8 cellular contexts compared by ENCODE assay signal in genomic region chr4:131091896-131092295, GRCh38.
DNase-seq lines count a peak whose midpoint lies in the region; ATAC-seq and TF ChIP-seq lines count a peak whose summit lies in the region.

No MANE protein-coding gene starts in this region.

- no peaks in the 10 kb centered on the region for H3K79me2 ChIP-seq in KMS-11 (ENCODE audit: insufficient read depth, low read depth)

- H3K4me1 ChIP-seq in KMS-11 (ENCODE audit: low read depth, poor library complexity, severe bottlenecking) = no peaks in the 10 kb centered on the region

- no peak overlapping the region for H3K27ac Mint-ChIP-seq in Calu3 (ENCODE audit: unreplicated experiment)

- H3K4me3 Mint-ChIP-seq in Calu3 (ENCODE audit: low read depth, unreplicated experiment) = no peak overlapping the region

- BruUV-seq in Calu3 (replicated peaks; lab: Mats Ljungman, UMichigan) = no TSS peak

- no peaks in the 10 kb centered on the region for H3K27me3 ChIP-seq in KMS-11 (ENCODE audit: insufficient read depth, low read depth)

- H3K4me2 ChIP-seq in KMS-11 = no peak overlapping the region

- H3K27ac ChIP-seq in KMS-11 = no peak overlapping the region

- H3K4me1 Mint-ChIP-seq in Calu3 (ENCODE audit: low read depth, unreplicated experiment) = no peaks in the 10 kb centered on the region

- H3K36me3 Mint-ChIP-seq in Calu3 (ENCODE audit: insufficient read depth, unreplicated experiment) = no peaks in the 10 kb centered on the region

- no peak overlapping the region for H2AFZ ChIP-seq in KMS-11 (ENCODE audit: low read depth)

- ATAC-seq in SK-N-SH treated with all-trans-retinoic acid at 6 μM for 48 hours = peak; percentile 81

- intact Hi-C loops in Calu3 (cut with micrococcal nuclease; ENCODE audit: unreplicated experiment) = loop anchor here (1.0 to 5.0 kb wide), 4 partner anchors 339 to 1520 kb away; no protein-coding TSS in a partner anchor

- peak; percentile 11 for TF ChIP-seq CTCF in Calu3 (IDR thresholded peaks at IDR 0.05; ENCODE audit: unreplicated experiment)
- TF ChIP-seq CTCF in KMS-11 (conservative IDR thresholded peaks at IDR 0.05; ENCODE audit: low read depth, low read length) = peak; percentile 65

- H3K27me3 Mint-ChIP-seq in Calu3 (ENCODE audit: unreplicated experiment) = no peaks in the 10 kb centered on the region

- H4K20me1 ChIP-seq in KMS-11 (ENCODE audit: insufficient read depth) = no peaks in the 10 kb centered on the region

- no peaks in the 10 kb centered on the region for H3K9me3 Mint-ChIP-seq in Calu3 (ENCODE audit: low read depth, unreplicated experiment)

- H3K4me3 ChIP-seq in KMS-11 (IDR thresholded peaks at IDR 0.05; ENCODE audit: insufficient read depth, low read depth, low read length) = no peak overlapping the region

- H3K36me3 ChIP-seq in KMS-11 (ENCODE audit: insufficient read depth) = no peaks in the 10 kb centered on the region

- CTCF ChIA-PET in Calu3 (lab: Charles Lee) = interaction anchor here (0.7 kb wide), 1 partner anchor 338 kb away, joined by 3 read pairs; no protein-coding TSS in a partner anchor

- no peak overlapping the region for H3K9ac ChIP-seq in KMS-11

- no peak for DNase-seq in Calu3
- DNase-seq in inferior parietal cortex (ENCODE audit: extremely low spot score) = peak; percentile 68
- DNase-seq in 8988T = no peak
- DNase-seq in GDM1 (lab: John Stamatoyannopoulos, UW) = no peak
- no peak for DNase-seq in cerebellar nuclear complex (lab: John Stamatoyannopoulos, UW)
- no peak for DNase-seq in NCI-H187 treated with DMSO at 0.1 percent for 48 hours (lab: John Stamatoyannopoulos, UW)

TF ChIP-seq in SK-N-SH treated with all-trans-retinoic acid at 6 μM for 48 hours, 23 proteins besides CTCF, POLR2A, EP300 and RAD21:
- no peak for TF ChIP-seq POU6F1 (CRISPR knock-in tag; IDR thresholded peaks at IDR 0.05; ENCODE audit: borderline replicate concordance, low read depth)
- no peak for TF ChIP-seq ZFP30 (CRISPR knock-in tag; IDR thresholded peaks at IDR 0.05)
- no peak for TF ChIP-seq BACH2 (CRISPR knock-in tag; IDR thresholded peaks at IDR 0.05; ENCODE audit: borderline replicate concordance)
- no peak for TF ChIP-seq SNAI2 (CRISPR knock-in tag; IDR thresholded peaks at IDR 0.05)
- TF ChIP-seq ZFP3 (CRISPR knock-in tag; IDR thresholded peaks at IDR 0.05) = no peak
- no peak for TF ChIP-seq ARNTL (CRISPR knock-in tag; IDR thresholded peaks at IDR 0.05; ENCODE audit: borderline replicate concordance, low read depth)
- TF ChIP-seq CSDC2 (CRISPR knock-in tag; IDR thresholded peaks at IDR 0.05) = no peak
- TF ChIP-seq OSR1 (CRISPR knock-in tag; IDR thresholded peaks at IDR 0.05) = no peak
- no peak for TF ChIP-seq TCF4 (CRISPR knock-in tag; IDR thresholded peaks at IDR 0.05; ENCODE audit: borderline replicate concordance)
- no peak for TF ChIP-seq ZNF70 (CRISPR knock-in tag; IDR thresholded peaks at IDR 0.05)
- no peak for TF ChIP-seq PPARA (CRISPR knock-in tag; IDR thresholded peaks at IDR 0.05; ENCODE audit: borderline replicate concordance)
